In the genomic region with DNA sequence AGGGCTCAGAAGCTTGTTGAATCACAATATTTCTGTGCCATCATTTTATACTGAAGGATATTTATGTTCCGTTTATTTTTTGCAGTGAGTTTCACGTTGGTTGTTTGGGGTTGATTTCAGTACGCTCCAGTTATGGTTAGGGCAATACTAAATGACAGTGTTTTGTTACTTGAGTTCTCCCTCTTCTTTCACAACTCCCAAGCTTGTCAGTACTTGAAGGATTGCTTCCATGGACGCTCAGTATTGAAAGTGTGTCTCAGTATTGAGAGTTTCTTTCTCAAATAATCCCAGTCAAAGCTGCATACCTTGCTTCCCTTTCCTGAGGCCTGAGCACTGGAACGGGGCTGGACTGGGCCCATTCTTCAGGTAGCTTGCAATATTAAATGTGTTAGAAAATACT, we compare ENCODE assay signal across 27 cellular contexts.
"Had no signal": no experiment of that assay in that cellular context is flagged by ENCODE, and none has a peak within 500 bp of the region (broad histone marks: within the 10 kb centered on the region; RNA-seq: fewer than 3 reads in every experiment).

No MANE protein-coding gene starts in this region.

- DNase-seq: activated CD4-positive, alpha-beta memory T cell treated with anti-CD3 and anti-CD28 coated beads for 36 hours; activated CD4-positive, alpha-beta T cell treated with anti-CD3 and anti-CD28 coated beads for 36 hours; activated CD4-positive, alpha-beta T cell treated with anti-CD3 and anti-CD28 coated beads, Interleukin-2, amount 10 ng/mL, durations not matched to agents 24 days and 14 days; activated CD4-positive, CD25-positive, alpha-beta regulatory T cell; activated CD4-positive, CD25-positive, alpha-beta regulatory T cell treated with anti-CD3 and anti-CD28 coated beads, Interleukin-2, amount 50 U/mL, for 72 hours; activated CD8-positive, alpha-beta memory T cell treated with anti-CD3 and anti-CD28 coated beads, Interleukin-2, amount 10 ng/mL, durations not matched to agents 7 days and 5 days; activated CD8-positive, alpha-beta memory T cell treated with anti-CD3 and anti-CD28 coated beads, Interleukin-2, amount 50 U/mL, for 4 hours; activated CD8-positive, alpha-beta T cell treated with anti-CD3 and anti-CD28 coated beads, Interleukin-2, amount 10 ng/mL, durations not matched to agents 7 days and 5 days; activated gamma-delta T cell; activated naive CD4-positive, alpha-beta T cell; activated naive CD4-positive, alpha-beta T cell treated with anti-CD3 and anti-CD28 coated beads, Interleukin-2, amount 10 ng/mL, durations not matched to agents 7 days and 5 days; activated naive CD8-positive, alpha-beta T cell treated with anti-CD3 and anti-CD28 coated beads, Interleukin-2, amount 10 ng/mL, durations not matched to agents 7 days and 5 days; activated T-cell treated with anti-CD3 and anti-CD28 coated beads, Interleukin-2, amount 50 U/mL, for 24 hours; activated T-cell treated with anti-CD3 and anti-CD28 coated beads, Interleukin-2, amount 50 U/mL, for 72 hours; amniotic stem cell; anterior cingulate cortex; brain microvascular endothelial cell; central memory CD4-positive, alpha-beta T cell; cerebellar nuclear complex; colonic mucosa; effector CD8-positive, alpha-beta T cell; foreskin fibroblast; gastrocnemius medialis; T-helper 2 cell had no signal

- H3K9me3 Mint-ChIP-seq: activated CD4-positive, alpha-beta memory T cell treated with anti-CD3 and anti-CD28 coated beads for 36 hours; activated CD4-positive, alpha-beta T cell treated with anti-CD3 and anti-CD28 coated beads, Interleukin-2, amount 10 ng/mL, durations not matched to agents 24 days and 14 days; activated naive CD4-positive, alpha-beta T cell treated with anti-CD3 and anti-CD28 coated beads, Interleukin-2, amount 10 ng/mL, durations not matched to agents 7 days and 5 days; activated naive CD4-positive, alpha-beta T cell treated with anti-CD3 and anti-CD28 coated beads, Interleukin-2, amount 50 U/mL, for 72 hours; activated naive CD8-positive, alpha-beta T cell treated with anti-CD3 and anti-CD28 coated beads, Interleukin-2, amount 10 ng/mL, durations not matched to agents 7 days and 5 days; activated T-cell treated with anti-CD3 and anti-CD28 coated beads, Interleukin-2, amount 50 U/mL, for 24 hours; activated T-cell treated with anti-CD3 and anti-CD28 coated beads, Interleukin-2, amount 50 U/mL, for 72 hours had no signal

- H3K4me1 Mint-ChIP-seq: activated CD4-positive, alpha-beta T cell treated with anti-CD3 and anti-CD28 coated beads for 36 hours; activated CD4-positive, alpha-beta T cell treated with anti-CD3 and anti-CD28 coated beads, Interleukin-2, amount 10 ng/mL, durations not matched to agents 24 days and 14 days; activated CD8-positive, alpha-beta memory T cell treated with anti-CD3 and anti-CD28 coated beads, Interleukin-2, amount 10 ng/mL, durations not matched to agents 7 days and 5 days; activated naive CD4-positive, alpha-beta T cell treated with anti-CD3 and anti-CD28 coated beads, Interleukin-2, amount 10 ng/mL, durations not matched to agents 7 days and 5 days; activated naive CD8-positive, alpha-beta T cell treated with anti-CD3 and anti-CD28 coated beads, Interleukin-2, amount 10 ng/mL, durations not matched to agents 7 days and 5 days had no signal

- H3K4me1 ChIP-seq: colonic mucosa, gastrocnemius medialis had no signal

- H3K36me3 Mint-ChIP-seq: activated CD4-positive, alpha-beta memory T cell treated with anti-CD3 and anti-CD28 coated beads for 36 hours; activated CD8-positive, alpha-beta memory T cell treated with anti-CD3 and anti-CD28 coated beads, Interleukin-2, amount 10 ng/mL, durations not matched to agents 7 days and 5 days; activated naive CD4-positive, alpha-beta T cell treated with anti-CD3 and anti-CD28 coated beads, Interleukin-2, amount 10 ng/mL, durations not matched to agents 7 days and 5 days; activated naive CD4-positive, alpha-beta T cell treated with anti-CD3 and anti-CD28 coated beads, Interleukin-2, amount 50 U/mL, for 72 hours; activated naive CD8-positive, alpha-beta T cell treated with anti-CD3 and anti-CD28 coated beads, Interleukin-2, amount 10 ng/mL, durations not matched to agents 7 days and 5 days had no signal

- H3K27ac ChIP-seq: brain microvascular endothelial cell, cardiac muscle cell, colonic mucosa, gastrocnemius medialis had no signal

- ATAC-seq: activated CD4-positive, alpha-beta T cell treated with anti-CD3 and anti-CD28 coated beads for 36 hours; activated CD8-positive, alpha-beta memory T cell treated with anti-CD3 and anti-CD28 coated beads, Interleukin-2, amount 10 ng/mL, durations not matched to agents 7 days and 5 days; activated CD8-positive, alpha-beta T cell treated with anti-CD3 and anti-CD28 coated beads, Interleukin-2, amount 10 ng/mL, durations not matched to agents 7 days and 5 days; activated naive CD4-positive, alpha-beta T cell treated with anti-CD3 and anti-CD28 coated beads, Interleukin-2, amount 50 U/mL, for 72 hours; activated T-cell treated with anti-CD3 and anti-CD28 coated beads, Interleukin-2, amount 50 U/mL, for 72 hours; esophagus mucosa; gastrocnemius medialis had no signal

- H3K27me3 Mint-ChIP-seq: activated naive CD4-positive, alpha-beta T cell treated with anti-CD3 and anti-CD28 coated beads, Interleukin-2, amount 10 ng/mL, durations not matched to agents 7 days and 5 days had no signal

- H3K4me3 Mint-ChIP-seq: activated CD4-positive, alpha-beta memory T cell treated with anti-CD3 and anti-CD28 coated beads for 36 hours; activated CD4-positive, alpha-beta T cell treated with anti-CD3 and anti-CD28 coated beads for 36 hours; activated CD4-positive, alpha-beta T cell treated with anti-CD3 and anti-CD28 coated beads, Interleukin-2, amount 10 ng/mL, durations not matched to agents 24 days and 14 days; activated CD8-positive, alpha-beta memory T cell treated with anti-CD3 and anti-CD28 coated beads, Interleukin-2, amount 10 ng/mL, durations not matched to agents 7 days and 5 days; activated CD8-positive, alpha-beta T cell treated with anti-CD3 and anti-CD28 coated beads, Interleukin-2, amount 10 ng/mL, durations not matched to agents 7 days and 5 days; activated naive CD4-positive, alpha-beta T cell treated with anti-CD3 and anti-CD28 coated beads, Interleukin-2, amount 10 ng/mL, durations not matched to agents 7 days and 5 days; activated naive CD8-positive, alpha-beta T cell treated with anti-CD3 and anti-CD28 coated beads, Interleukin-2, amount 10 ng/mL, durations not matched to agents 7 days and 5 days; activated T-cell treated with anti-CD3 and anti-CD28 coated beads, Interleukin-2, amount 50 U/mL, for 24 hours; activated T-cell treated with anti-CD3 and anti-CD28 coated beads, Interleukin-2, amount 50 U/mL, for 72 hours had no signal

- H3K4me3 ChIP-seq: cardiac muscle cell, colonic mucosa, gastrocnemius medialis had no signal

- H3K27me3 ChIP-seq: brain microvascular endothelial cell, cardiac muscle cell, colonic mucosa, gastrocnemius medialis had no signal

- H3K36me3 ChIP-seq: brain microvascular endothelial cell, cardiac muscle cell, colonic mucosa, gastrocnemius medialis had no signal

- H3K9me3 ChIP-seq: colonic mucosa, gastrocnemius medialis had no signal

- H3K27ac Mint-ChIP-seq: activated CD4-positive, alpha-beta memory T cell treated with anti-CD3 and anti-CD28 coated beads for 36 hours; activated CD4-positive, alpha-beta T cell treated with anti-CD3 and anti-CD28 coated beads for 36 hours; activated CD4-positive, alpha-beta T cell treated with anti-CD3 and anti-CD28 coated beads, Interleukin-2, amount 10 ng/mL, durations not matched to agents 24 days and 14 days; activated CD8-positive, alpha-beta memory T cell treated with anti-CD3 and anti-CD28 coated beads, Interleukin-2, amount 10 ng/mL, durations not matched to agents 7 days and 5 days; activated CD8-positive, alpha-beta T cell treated with anti-CD3 and anti-CD28 coated beads, Interleukin-2, amount 10 ng/mL, durations not matched to agents 7 days and 5 days; activated naive CD4-positive, alpha-beta T cell treated with anti-CD3 and anti-CD28 coated beads, Interleukin-2, amount 10 ng/mL, durations not matched to agents 7 days and 5 days; activated naive CD4-positive, alpha-beta T cell treated with anti-CD3 and anti-CD28 coated beads, Interleukin-2, amount 50 U/mL, for 72 hours; activated naive CD8-positive, alpha-beta T cell treated with anti-CD3 and anti-CD28 coated beads, Interleukin-2, amount 10 ng/mL, durations not matched to agents 7 days and 5 days; activated T-cell treated with anti-CD3 and anti-CD28 coated beads, Interleukin-2, amount 50 U/mL, for 24 hours; activated T-cell treated with anti-CD3 and anti-CD28 coated beads, Interleukin-2, amount 50 U/mL, for 72 hours had no signal
